In the genomic region with DNA sequence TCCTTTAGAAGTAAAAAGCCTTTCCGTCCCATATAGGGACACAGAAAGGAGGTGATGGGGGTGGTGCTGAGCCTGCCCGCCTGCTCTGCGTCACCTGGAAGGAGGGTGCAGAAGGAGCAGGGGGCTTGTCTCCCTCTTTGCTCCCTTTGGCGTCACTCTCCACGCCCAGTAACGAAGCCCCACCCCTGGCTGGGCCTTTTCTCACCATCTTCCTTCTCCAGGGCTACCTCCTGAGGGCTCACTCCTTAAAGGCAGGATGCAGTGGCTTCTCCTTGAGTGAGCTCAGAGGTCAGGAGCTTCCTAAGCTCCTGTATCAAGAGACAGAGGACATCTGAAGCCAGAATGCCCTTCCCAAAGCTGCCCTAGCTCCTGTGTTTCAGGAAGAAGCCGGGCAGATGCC, we compare ENCODE assay signal across 21 cellular contexts.
"Had no signal": no experiment of that assay in that cellular context is flagged by ENCODE, and none has a peak within 500 bp of the region (broad histone marks: within the 10 kb centered on the region; RNA-seq: fewer than 3 reads in every experiment).

No MANE protein-coding gene starts in this region.

- H3K27me3 Mint-ChIP-seq: activated B cell treated with CpG ODN at 0.5 μM for 24 hours; activated CD4-positive, alpha-beta memory T cell treated with anti-CD3 and anti-CD28 coated beads, Interleukin-2, amount 10 ng/mL, durations not matched to agents 7 days and 5 days; activated CD8-positive, alpha-beta memory T cell treated with anti-CD3 and anti-CD28 coated beads, Interleukin-2, amount 10 ng/mL, durations not matched to agents 7 days and 5 days; activated naive CD8-positive, alpha-beta T cell treated with anti-CD3 and anti-CD28 coated beads, Interleukin-2, amount 10 ng/mL, durations not matched to agents 7 days and 5 days had no signal

- H3K27me3 ChIP-seq: body of pancreas, colonic mucosa, gastroesophageal sphincter, heart right ventricle, neutrophil, tibial nerve had no signal

- H3K4me3 Mint-ChIP-seq: activated B cell treated with CpG ODN at 0.5 μM for 24 hours; activated CD4-positive, alpha-beta memory T cell treated with anti-CD3 and anti-CD28 coated beads, Interleukin-2, amount 10 ng/mL, durations not matched to agents 7 days and 5 days; activated CD8-positive, alpha-beta memory T cell treated with anti-CD3 and anti-CD28 coated beads, Interleukin-2, amount 10 ng/mL, durations not matched to agents 7 days and 5 days; activated naive CD8-positive, alpha-beta T cell treated with anti-CD3 and anti-CD28 coated beads, Interleukin-2, amount 10 ng/mL, durations not matched to agents 7 days and 5 days; immature natural killer cell; natural killer cell; T-helper 2 cell treated with Interferon-gamma antibody and Interleukin-4, amounts not matched to agents 5 μg/mL and 100 μg/mL, for 36 hours had no signal

- H3K4me1 Mint-ChIP-seq: activated B cell treated with CpG ODN at 0.5 μM for 24 hours had no signal

- DNase-seq: activated B cell treated with CpG ODN at 0.5 μM for 24 hours; activated CD4-positive, alpha-beta memory T cell treated with anti-CD3 and anti-CD28 coated beads, Interleukin-2, amount 10 ng/mL, durations not matched to agents 7 days and 5 days; activated CD4-positive, alpha-beta T cell treated with anti-CD3 and anti-CD28 coated beads for 4 hours; activated CD8-positive, alpha-beta memory T cell treated with anti-CD3 and anti-CD28 coated beads, Interleukin-2, amount 10 ng/mL, durations not matched to agents 7 days and 5 days; activated naive CD4-positive, alpha-beta T cell treated with Interleukin-2 at 50 U/mL for 16 hours; activated naive CD8-positive, alpha-beta T cell treated with anti-CD3 and anti-CD28 coated beads, Interleukin-2, amount 10 ng/mL, durations not matched to agents 7 days and 5 days; amygdala; body of pancreas; central memory CD4-positive, alpha-beta T cell; colonic mucosa; heart right ventricle; immature natural killer cell; natural killer cell; stimulated activated CD8-positive, alpha-beta memory T cell treated with anti-CD3 and anti-CD28 coated beads, Interleukin-4, amount 100 ng/mL, for 48 hours; stimulated activated naive CD4-positive, alpha-beta T cell had no signal

- H3K4me3 ChIP-seq: body of pancreas, colonic mucosa, gastroesophageal sphincter, heart right ventricle, tibial nerve had no signal

- H3K36me3 ChIP-seq: colonic mucosa, gastroesophageal sphincter, tibial nerve had no signal

- H3K36me3 Mint-ChIP-seq: activated naive CD8-positive, alpha-beta T cell treated with anti-CD3 and anti-CD28 coated beads, Interleukin-2, amount 10 ng/mL, durations not matched to agents 7 days and 5 days; natural killer cell had no signal

- H3K4me1 ChIP-seq: colonic mucosa had no signal

- H3K9me3 ChIP-seq: body of pancreas, colonic mucosa, gastroesophageal sphincter, heart right ventricle, neutrophil, tibial nerve had no signal

- H3K27ac Mint-ChIP-seq: activated B cell treated with CpG ODN at 0.5 μM for 24 hours; activated CD4-positive, alpha-beta memory T cell treated with anti-CD3 and anti-CD28 coated beads, Interleukin-2, amount 10 ng/mL, durations not matched to agents 7 days and 5 days; activated CD8-positive, alpha-beta memory T cell treated with anti-CD3 and anti-CD28 coated beads, Interleukin-2, amount 10 ng/mL, durations not matched to agents 7 days and 5 days; activated naive CD8-positive, alpha-beta T cell treated with anti-CD3 and anti-CD28 coated beads, Interleukin-2, amount 10 ng/mL, durations not matched to agents 7 days and 5 days; activated T-helper 2 cell treated with anti-CD3 and anti-CD28 coated beads, Interferon-gamma antibody, Interleukin-2, Interleukin-4, amounts not matched to agents 10 μg/mL and 5 μg/mL and 100 μg/mL, durations not matched to agents 14 hours and 24 hours and 36 hours; T-helper 2 cell treated with Interferon-gamma antibody and Interleukin-4, amounts not matched to agents 5 μg/mL and 100 μg/mL, for 36 hours had no signal

- H3K27ac ChIP-seq: body of pancreas, colonic mucosa, heart right ventricle, neutrophil, parathyroid adenoma had no signal

- H3K9me3 Mint-ChIP-seq: activated B cell treated with CpG ODN at 0.5 μM for 24 hours; activated CD4-positive, alpha-beta memory T cell treated with anti-CD3 and anti-CD28 coated beads, Interleukin-2, amount 10 ng/mL, durations not matched to agents 7 days and 5 days; activated naive CD8-positive, alpha-beta T cell treated with anti-CD3 and anti-CD28 coated beads, Interleukin-2, amount 10 ng/mL, durations not matched to agents 7 days and 5 days; activated T-helper 2 cell treated with anti-CD3 and anti-CD28 coated beads, Interferon-gamma antibody, Interleukin-2, Interleukin-4, amounts not matched to agents 10 μg/mL and 5 μg/mL and 100 μg/mL, durations not matched to agents 14 hours and 24 hours and 36 hours; immature natural killer cell; natural killer cell; T-helper 2 cell treated with Interferon-gamma antibody and Interleukin-4, amounts not matched to agents 5 μg/mL and 100 μg/mL, for 36 hours had no signal

- ATAC-seq: activated CD8-positive, alpha-beta memory T cell treated with anti-CD3 and anti-CD28 coated beads, Interleukin-2, amount 10 ng/mL, durations not matched to agents 7 days and 5 days; body of pancreas; gastroesophageal sphincter had no signal
